9 cellular contexts compared by ENCODE assay signal in genomic region chr12:121800694-121801600, GRCh38. TPM values are rescaled to one million over a fixed set of nuclear protein-coding genes. Genes with fewer than 3 reads are reported as not detected.
A peak's percentile ranks its signal among the peaks of the same experiment; 100 is the strongest.
DNase-seq lines count a peak whose midpoint lies in the region; ATAC-seq and TF ChIP-seq lines count a peak whose summit lies in the region.
"Had no signal": no experiment of that assay in that cellular context is flagged by ENCODE, and none has a peak within 500 bp of the region (broad histone marks: within the 10 kb centered on the region; RNA-seq: fewer than 3 reads in every experiment).

No MANE protein-coding gene starts in this region.

- peaks cover 39% of the 10 kb centered on the region for H3K4me1 ChIP-seq in adipocyte (ENCODE audit: control insufficient read depth, insufficient read depth, low read length)
- peaks cover 50% of the 10 kb centered on the region for H3K4me1 ChIP-seq in osteoblast (ENCODE audit: insufficient read depth, low read length)

- peaks cover 58% of the 10 kb centered on the region for H3K79me2 ChIP-seq in osteoblast (ENCODE audit: insufficient read depth, low read length)

- H3K9ac ChIP-seq in adipocyte (ENCODE audit: low read length), result peak overlapping the region; percentile 100

- H3K4me2 ChIP-seq in osteoblast (ENCODE audit: insufficient read depth, low read length), result peak overlapping the region; percentile 83

- no peaks in the 10 kb centered on the region for H3K9me3 ChIP-seq in adipocyte (ENCODE audit: control insufficient read depth, low read length)
- H3K9me3 ChIP-seq in osteoblast (ENCODE audit: low read depth, low read length), result no peaks in the 10 kb centered on the region

- H3K36me3 ChIP-seq in adipocyte (ENCODE audit: control insufficient read depth, insufficient read depth, low read length, severe bottlenecking), result peaks cover 10% of the 10 kb centered on the region
- no peaks in the 10 kb centered on the region for H3K36me3 ChIP-seq in osteoblast (ENCODE audit: insufficient read depth, low read length)

- ATAC-seq in Right ventricle myocardium superior (ENCODE audit: poor library complexity), result no peak
- ATAC-seq in GM18858 (IDR thresholded peaks at IDR 0.05; ENCODE audit: unreplicated experiment), result no peak
- ATAC-seq in HG03457 (IDR thresholded peaks at IDR 0.05; ENCODE audit: unreplicated experiment), result no peak

- peak overlapping the region; percentile 46 for H3K4me3 ChIP-seq in HL-60 (replicated peaks; ENCODE audit: insufficient read depth, low read length)
- H3K4me3 ChIP-seq in adipocyte (ENCODE audit: low read length), result peak overlapping the region; percentile 92
- H3K4me3 ChIP-seq in osteoblast (ENCODE audit: insufficient read depth, low read length), result peak overlapping the region; percentile 86

- peaks cover 23% of the 10 kb centered on the region for H4K20me1 ChIP-seq in osteoblast (ENCODE audit: insufficient read depth, low read length)

- DNase-seq in DMS53 (lab: John Stamatoyannopoulos, UW), result peak; percentile 90
- peak in 1 of 2 experiments; percentile 64 for DNase-seq in HL-60 (ENCODE audit: low read depth in 1 of 2, low spot score in 1 of 2)
- peak; percentile 43 for DNase-seq in SK-MEL-5 (ENCODE audit: low read depth, low spot score)
- DNase-seq in adipocyte (ENCODE audit: low read depth), result peak; percentile 86
- DNase-seq in Right ventricle myocardium superior, result peak; percentile 93
- DNase-seq in osteoblast (ENCODE audit: insufficient read length, low spot score, missing footprints), result peak; percentile 98

- intact Hi-C loops in Right ventricle myocardium superior (cut with DNase I), result no loop called here

- H2AFZ ChIP-seq in osteoblast (ENCODE audit: low read length), result peak overlapping the region; percentile 40

- H3K27me3 ChIP-seq in HL-60 (ENCODE audit: insufficient read depth, poor library complexity, severe bottlenecking) (no peaks in the 10 kb centered on the region), adipocyte (replicated peaks; ENCODE audit: control insufficient read depth, insufficient read depth, low read length) (no peaks in the 10 kb centered on the region), osteoblast (ENCODE audit: insufficient read depth, low read length) (no peaks in the 10 kb centered on the region)

- TF ChIP-seq CTCF in HL-60 (IDR thresholded peaks at IDR 0.05; ENCODE audit: insufficient read depth, low read length), result no peak
- TF ChIP-seq CTCF in osteoblast (IDR thresholded peaks at IDR 0.05; ENCODE audit: extremely low read depth, low read depth, low read length), result no peak

- peak overlapping the region; percentile 98 for H3K27ac ChIP-seq in HL-60 (replicated peaks)
- H3K27ac ChIP-seq in osteoblast (ENCODE audit: low read depth, low read length), result peak overlapping the region; percentile 99

- in situ Hi-C loops in SK-MEL-5 (cut with HindIII; ENCODE audit: low pct_unique_long_range_greater_than_20kb, low sequenced_read_pairs), result no loop called here

RNA-seq across cellular contexts. Expression of gene SETD1B, which starts 2.9 kb away (rescaled TPM):
- 2.0 TPM in 2 replicates for total RNA-seq in SK-MEL-5 (2014; rRNA removed; shearing (Covaris generic))
- 10.4 and 14.4 TPM in 2 replicates for polyA plus RNA-seq in SK-MEL-5 (2015; cell fraction: cytosol; rRNA removed)
- polyA plus RNA-seq in SK-MEL-5 (2015; cell fraction: nucleus; rRNA removed), result 9.5 and 10.0 TPM in 2 replicates
- 8.6 TPM for total RNA-seq in Right ventricle myocardium superior
- 5.0 and 5.8 TPM in 2 replicates for total RNA-seq in osteoblast

RNA-seq across cellular contexts. Expression of gene RHOF, which starts 7.5 kb away (rescaled TPM):
- 5.3 and 5.7 TPM in 2 replicates for total RNA-seq in SK-MEL-5 (2014; rRNA removed; shearing (Covaris generic))
- 10.6 and 14.6 TPM in 2 replicates for polyA plus RNA-seq in SK-MEL-5 (2015; cell fraction: cytosol; rRNA removed)
- 41.4 and 61.9 TPM in 2 replicates for polyA plus RNA-seq in SK-MEL-5 (2015; cell fraction: nucleus; rRNA removed)
- total RNA-seq in Right ventricle myocardium superior (41.8 TPM), osteoblast (6.2 and 8.3 TPM in 2 replicates)

RNA-seq across cellular contexts. Expression of gene HPD, which starts 57.7 kb away (rescaled TPM):
- total RNA-seq in SK-MEL-5 (2014; rRNA removed; shearing (Covaris generic)), result not detected in 2 replicates
- polyA plus RNA-seq in SK-MEL-5 (2015; cell fraction: cytosol; rRNA removed), result 0.07 TPM in 1 of 2 replicates, not detected in the other
- not detected in 2 replicates for polyA plus RNA-seq in SK-MEL-5 (2015; cell fraction: nucleus; rRNA removed)
- total RNA-seq in Right ventricle myocardium superior (2.7 TPM), osteoblast (under 0.01 TPM in 1 of 2 replicates, not detected in the other)
- total RNA-seq: activated CD8-positive, alpha-beta memory T cell treated with anti-CD3 and anti-CD28 coated beads for 36 hours had no signal
